In the genomic region with DNA sequence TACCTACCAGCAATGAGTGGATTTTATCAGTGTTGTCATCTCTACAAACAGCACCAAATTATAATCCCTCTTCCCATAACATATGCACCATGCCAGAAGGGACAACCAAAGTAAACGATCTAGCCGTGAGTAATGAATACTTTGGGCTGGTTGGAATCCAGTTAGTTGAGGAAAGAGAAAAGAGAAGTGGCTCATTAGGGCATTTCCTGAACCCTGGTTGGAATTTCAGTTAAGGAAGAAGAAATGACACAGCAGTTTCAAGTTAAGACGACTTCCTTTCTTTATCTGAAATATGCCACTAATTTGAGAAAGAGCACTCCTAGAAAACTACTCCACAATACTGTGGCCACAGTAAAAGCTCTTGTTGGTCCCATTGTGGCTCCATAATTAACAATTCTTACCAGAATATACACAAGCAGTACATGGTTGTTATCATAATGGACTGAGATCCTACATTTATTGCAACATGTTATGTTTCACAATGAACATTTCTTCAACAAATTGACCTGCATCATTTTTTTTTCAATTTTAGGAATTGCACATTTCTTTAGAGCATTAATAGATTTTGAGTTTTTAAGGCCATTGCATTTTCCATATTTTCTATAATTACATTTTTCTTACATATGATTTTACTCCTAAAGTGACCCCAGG, we compare ENCODE assay signal across 11 cellular contexts. TPM values are rescaled to one million over a fixed set of nuclear protein-coding genes. Genes with fewer than 3 reads are reported as not detected.
A peak's percentile ranks its signal among the peaks of the same experiment; 100 is the strongest.
DNase-seq lines count a peak whose midpoint lies in the region; TF ChIP-seq lines count a peak whose summit lies in the region.
"Had no signal": no experiment of that assay in that cellular context is flagged by ENCODE, and none has a peak within 500 bp of the region (broad histone marks: within the 10 kb centered on the region; RNA-seq: fewer than 3 reads in every experiment).

A gene with protein sequence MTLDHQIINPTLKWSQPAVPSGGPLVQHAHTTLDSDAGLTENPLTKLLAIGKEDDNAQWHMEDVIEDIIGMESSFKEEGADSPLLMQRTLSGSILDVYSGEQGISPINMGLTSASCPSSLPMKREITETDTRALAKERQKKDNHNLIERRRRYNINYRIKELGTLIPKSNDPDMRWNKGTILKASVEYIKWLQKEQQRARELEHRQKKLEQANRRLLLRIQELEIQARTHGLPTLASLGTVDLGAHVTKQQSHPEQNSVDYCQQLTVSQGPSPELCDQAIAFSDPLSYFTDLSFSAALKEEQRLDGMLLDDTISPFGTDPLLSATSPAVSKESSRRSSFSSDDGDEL (minus strand): TSS at position 138 of the 651 bp plus-strand sequence. CDS start 46,322 bp downstream, outside the sequence.

- TF ChIP-seq CTCF in breast epithelium (IDR thresholded peaks at IDR 0.05) (no peak), MCF 10A (IDR thresholded peaks at IDR 0.05; ENCODE audit: unreplicated experiment) (no peak), suprapubic skin (IDR thresholded peaks at IDR 0.05) (no peak)

- H3K4me3 Mint-ChIP-seq in MCF 10A (ENCODE audit: unreplicated experiment) = no peak within 1 kb of the TSS

- TF ChIP-seq EP300 in suprapubic skin (IDR thresholded peaks at IDR 0.05) = no peak

- TF ChIP-seq POLR2A in breast epithelium (IDR thresholded peaks at IDR 0.05) (no peak), suprapubic skin (IDR thresholded peaks at IDR 0.05) (no peak)

- BruUV-seq in MCF 10A (replicated peaks; lab: Mats Ljungman, UMichigan) = no TSS peak

- H3K36me3 ChIP-seq in breast epithelium = no peaks in the 10 kb centered on the region
- H3K36me3 ChIP-seq in SK-N-MC (ENCODE audit: insufficient read depth, low read length) = no peaks in the 10 kb centered on the region
- H3K36me3 ChIP-seq in suprapubic skin = no peaks in the 10 kb centered on the region
- H3K36me3 ChIP-seq: tibial artery had no signal

- peaks cover 41% of the 10 kb centered on the region for H3K27me3 Mint-ChIP-seq in MCF 10A (ENCODE audit: insufficient read depth, unreplicated experiment)

- peak within 1 kb of the TSS; percentile 26 for H3K9ac ChIP-seq in SK-N-MC (ENCODE audit: insufficient read length)

- H3K27ac Mint-ChIP-seq in MCF 10A (ENCODE audit: low read depth, unreplicated experiment) = no peak within 1 kb of the TSS

- intact Hi-C loops in breast epithelium (cut with DNase I; ENCODE audit: low total_unique reads) = no loop called here
- intact Hi-C loops in MCF 10A (cut with micrococcal nuclease) = no loop called here

- H3K36me3 Mint-ChIP-seq in MCF 10A (ENCODE audit: insufficient read depth, unreplicated experiment) = no peaks in the 10 kb centered on the region

- H3K27me3 ChIP-seq in breast epithelium (no peaks in the 10 kb centered on the region), suprapubic skin (no peaks in the 10 kb centered on the region)
- H3K27me3 ChIP-seq: tibial artery had no signal

- CTCF ChIA-PET in MCF 10A (lab: Yijun Ruan, JAX) = no interaction called here

- H3K9me3 Mint-ChIP-seq in MCF 10A (ENCODE audit: unreplicated experiment) = no peaks in the 10 kb centered on the region

- no peaks in the 10 kb centered on the region for H3K4me1 ChIP-seq in breast epithelium
- H3K4me1 ChIP-seq in suprapubic skin = no peaks in the 10 kb centered on the region
- H3K4me1 ChIP-seq: tibial artery had no signal

- no peak for DNase-seq in breast epithelium (ENCODE audit: low spot score in 2 of 2)
- no peak for DNase-seq in MCF 10A (ENCODE audit: unreplicated experiment)
- DNase-seq in SK-N-MC (ENCODE audit: low read depth, low spot score) = peak; percentile 92
- DNase-seq in globus pallidus (ENCODE audit: low spot score) = peak; percentile 31
- DNase-seq in suprapubic skin (ENCODE audit: low spot score in 2 of 2) = no peak
- no peak for DNase-seq in NCI-H1436 treated with DMSO at 0.1 percent for 48 hours (lab: John Stamatoyannopoulos, UW)
- DNase-seq in NCI-H345 treated with DMSO at 0.1 percent for 48 hours (lab: John Stamatoyannopoulos, UW; ENCODE audit: unreplicated experiment) = no peak
- no peak for DNase-seq in dedifferentiated amniotic fluid mesenchymal stem cell (ENCODE audit: extremely low spot score)
- DNase-seq: activated effector memory CD4-positive, alpha-beta T cell treated with Interleukin-2 at 50 U/mL for 16 hours; NCI-H510A; tibial artery had no signal

- H3K4me3 ChIP-seq in breast epithelium = peak within 1 kb of the TSS in 2 of 3 donors; percentile 2 to 30
- H3K4me3 ChIP-seq in SK-N-MC = peak within 1 kb of the TSS; percentile 44
- H3K4me3 ChIP-seq in suprapubic skin = peak within 1 kb of the TSS; percentile 10

- H3K27ac ChIP-seq in breast epithelium (no peak within 1 kb of the TSS), SK-N-MC (peak within 1 kb of the TSS; percentile 95), suprapubic skin (no peak within 1 kb of the TSS)
- H3K27ac ChIP-seq: tibial artery had no signal

- POLR2A ChIA-PET in MCF 10A (lab: Yijun Ruan, JAX) = no interaction called here

- no peaks in the 10 kb centered on the region for H3K9me3 ChIP-seq in breast epithelium
- H3K9me3 ChIP-seq in SK-N-MC (ENCODE audit: low read depth, low read length) = no peaks in the 10 kb centered on the region
- no peaks in the 10 kb centered on the region for H3K9me3 ChIP-seq in suprapubic skin
- H3K9me3 ChIP-seq: tibial artery had no signal

- 16% methylated on average over 3 of the region's 3 CpGs for WGBS in suprapubic skin

- H3K4me1 Mint-ChIP-seq in MCF 10A (ENCODE audit: insufficient read depth, unreplicated experiment) = no peaks in the 10 kb centered on the region

RNA-seq across cellular contexts. Expression of the gene that starts here (rescaled TPM):
- total RNA-seq in breast epithelium (10 to 100 TPM in 1 of 3 donors, 1 to 10 TPM in 2; 5.6 to 19.0 (median 7.2) TPM), MCF 10A (2022) (not detected in 2 replicates), suprapubic skin (under 1 TPM; 0.30 to 0.72 (median 0.36) TPM)

Comparison
In these comparisons a context has a peak if more than half of its experiments do, and no peak if none do; other contexts are left out.
1. DNase-seq: peak in SK-N-MC (single experiment) and globus pallidus (single experiment); none in breast epithelium (0 of 2), MCF 10A (single experiment), suprapubic skin (0 of 2), NCI-H1436 treated with DMSO at 0.1 percent for 48 hours (single experiment), NCI-H345 treated with DMSO at 0.1 percent for 48 hours (single experiment) and dedifferentiated amniotic fluid mesenchymal stem cell (single experiment).
2. Peak in every context shown above with its lines, with median percentiles within 50 percentile points of each other: H3K4me3 ChIP-seq.